35 cellular contexts compared by ENCODE assay signal in genomic region chr9:3444016-3444415, GRCh38.
"Had no signal": no experiment of that assay in that cellular context is flagged by ENCODE, and none has a peak within 500 bp of the region (broad histone marks: within the 10 kb centered on the region; RNA-seq: fewer than 3 reads in every experiment).

No MANE protein-coding gene starts in this region.

- H3K4me2 ChIP-seq: KMS-11 had no signal

- H3K9ac ChIP-seq: KMS-11 had no signal

- DNase-seq: Karpas-422, Kasumi-1, MG63, MM.1S, MV-4-11, NCI-H1048, NCI-H1092, NCI-H1092 treated with DMSO at 0.1 percent for 48 hours, NCI-H1105, NCI-H1105 treated with DMSO at 0.1 percent for 48 hours, NCI-H1417, NCI-H1417 treated with DMSO at 0.1 percent for 48 hours, NCI-H1436, NCI-H1436 treated with DMSO at 0.1 percent for 48 hours, NCI-H146, NCI-H1694, NCI-H1694 treated with DMSO at 0.1 percent for 48 hours, NCI-H187, NCI-H187 treated with DMSO at 0.1 percent for 48 hours, NCI-H1930, NCI-H2029, NCI-H2029 treated with DMSO at 0.1 percent for 48 hours, NCI-H2081, NCI-H2081 treated with DMSO at 0.1 percent for 48 hours, NCI-H2107, NCI-H2171, NCI-H2171 treated with DMSO at 0.1 percent for 48 hours, NCI-H2227 treated with DMSO at 0.1 percent for 48 hours, NCI-H226, NCI-H345, NCI-H446, NCI-H446 treated with DMSO at 0.1 percent for 48 hours, NCI-H510A, NCI-H510A treated with DMSO at 0.1 percent for 48 hours had no signal

- H3K9me3 ChIP-seq: MG63 had no signal

- H3K36me3 ChIP-seq: MG63 had no signal

- H3K27ac ChIP-seq: KMS-11 had no signal

- H3K4me3 ChIP-seq: MG63 had no signal

- H3K27me3 ChIP-seq: MG63 had no signal
